In genomic region chrX:101430457-101431078, GRCh38 we compare ENCODE assay signal across 1 cellular context.
A peak's percentile ranks its signal among the peaks of the same experiment; 100 is the strongest.
TF ChIP-seq lines count a peak whose summit lies in the region.

No MANE protein-coding gene starts in this region.

TF ChIP-seq in GM12878, 131 proteins besides CTCF, POLR2A, EP300 and RAD21:
- no peak for TF ChIP-seq RELB (IDR thresholded peaks at IDR 0.05; ENCODE audit: low read depth)
- TF ChIP-seq, protein P1, sequence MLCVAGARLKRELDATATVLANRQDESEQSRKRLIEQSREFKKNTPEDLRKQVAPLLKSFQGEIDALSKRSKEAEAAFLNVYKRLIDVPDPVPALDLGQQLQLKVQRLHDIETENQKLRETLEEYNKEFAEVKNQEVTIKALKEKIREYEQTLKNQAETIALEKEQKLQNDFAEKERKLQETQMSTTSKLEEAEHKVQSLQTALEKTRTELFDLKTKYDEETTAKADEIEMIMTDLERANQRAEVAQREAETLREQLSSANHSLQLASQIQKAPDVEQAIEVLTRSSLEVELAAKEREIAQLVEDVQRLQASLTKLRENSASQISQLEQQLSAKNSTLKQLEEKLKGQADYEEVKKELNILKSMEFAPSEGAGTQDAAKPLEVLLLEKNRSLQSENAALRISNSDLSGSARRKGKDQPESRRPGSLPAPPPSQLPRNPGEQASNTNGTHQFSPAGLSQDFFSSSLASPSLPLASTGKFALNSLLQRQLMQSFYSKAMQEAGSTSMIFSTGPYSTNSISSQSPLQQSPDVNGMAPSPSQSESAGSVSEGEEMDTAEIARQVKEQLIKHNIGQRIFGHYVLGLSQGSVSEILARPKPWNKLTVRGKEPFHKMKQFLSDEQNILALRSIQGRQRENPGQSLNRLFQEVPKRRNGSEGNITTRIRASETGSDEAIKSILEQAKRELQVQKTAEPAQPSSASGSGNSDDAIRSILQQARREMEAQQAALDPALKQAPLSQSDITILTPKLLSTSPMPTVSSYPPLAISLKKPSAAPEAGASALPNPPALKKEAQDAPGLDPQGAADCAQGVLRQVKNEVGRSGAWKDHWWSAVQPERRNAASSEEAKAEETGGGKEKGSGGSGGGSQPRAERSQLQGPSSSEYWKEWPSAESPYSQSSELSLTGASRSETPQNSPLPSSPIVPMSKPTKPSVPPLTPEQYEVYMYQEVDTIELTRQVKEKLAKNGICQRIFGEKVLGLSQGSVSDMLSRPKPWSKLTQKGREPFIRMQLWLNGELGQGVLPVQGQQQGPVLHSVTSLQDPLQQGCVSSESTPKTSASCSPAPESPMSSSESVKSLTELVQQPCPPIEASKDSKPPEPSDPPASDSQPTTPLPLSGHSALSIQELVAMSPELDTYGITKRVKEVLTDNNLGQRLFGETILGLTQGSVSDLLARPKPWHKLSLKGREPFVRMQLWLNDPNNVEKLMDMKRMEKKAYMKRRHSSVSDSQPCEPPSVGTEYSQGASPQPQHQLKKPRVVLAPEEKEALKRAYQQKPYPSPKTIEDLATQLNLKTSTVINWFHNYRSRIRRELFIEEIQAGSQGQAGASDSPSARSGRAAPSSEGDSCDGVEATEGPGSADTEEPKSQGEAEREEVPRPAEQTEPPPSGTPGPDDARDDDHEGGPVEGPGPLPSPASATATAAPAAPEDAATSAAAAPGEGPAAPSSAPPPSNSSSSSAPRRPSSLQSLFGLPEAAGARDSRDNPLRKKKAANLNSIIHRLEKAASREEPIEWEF (IDR thresholded peaks at IDR 0.05; ENCODE audit: insufficient replicate concordance, low read depth, low read length): no peak
- TF ChIP-seq RUNX3 (IDR thresholded peaks at IDR 0.05; ENCODE audit: low read length): peak; percentile 78
